Comparison of ENCODE assay signal across 27 cellular contexts in genomic region chr13:108551674-108552073, GRCh38.
"Had no signal": no experiment of that assay in that cellular context is flagged by ENCODE, and none has a peak within 500 bp of the region (broad histone marks: within the 10 kb centered on the region; RNA-seq: fewer than 3 reads in every experiment).

No MANE protein-coding gene starts in this region.

- H3K27me3 ChIP-seq: breast epithelium, heart left ventricle, right atrium auricular region, suprapubic skin, tibial artery, upper lobe of right lung had no signal

- H3K4me2 ChIP-seq: smooth muscle cell had no signal

- H3K27ac ChIP-seq: breast epithelium, heart left ventricle, lower lobe of right lung, right atrium auricular region, suprapubic skin, tibial artery, upper lobe of right lung had no signal

- H3K4me3 ChIP-seq: breast epithelium, heart left ventricle, lower lobe of right lung, mucosa of descending colon, right atrium auricular region, smooth muscle cell, suprapubic skin, tibial artery, upper lobe of right lung had no signal

- H3K27ac Mint-ChIP-seq: activated CD4-positive, alpha-beta T cell treated with anti-CD3 and anti-CD28 coated beads for 36 hours; activated CD8-positive, alpha-beta memory T cell treated with anti-CD3 and anti-CD28 coated beads, Interleukin-2, amount 10 ng/mL, durations not matched to agents 7 days and 5 days; activated CD8-positive, alpha-beta T cell treated with anti-CD3 and anti-CD28 coated beads, Interleukin-2, amount 10 ng/mL, durations not matched to agents 7 days and 5 days; activated naive CD8-positive, alpha-beta T cell; immature natural killer cell; natural killer cell treated with Interleukin-12 subunit alpha and Interleukin-12 subunit beta and Interleukin-15 and Interleukin-18, amount 100 ng/mL, for 72 hours had no signal

- H3K4me1 ChIP-seq: breast epithelium, heart left ventricle, lower lobe of right lung, right atrium auricular region, suprapubic skin, tibial artery, upper lobe of right lung had no signal

- H3K4me3 Mint-ChIP-seq: activated CD4-positive, alpha-beta T cell treated with anti-CD3 and anti-CD28 coated beads for 36 hours; activated CD8-positive, alpha-beta memory T cell treated with anti-CD3 and anti-CD28 coated beads, Interleukin-2, amount 10 ng/mL, durations not matched to agents 7 days and 5 days; activated CD8-positive, alpha-beta T cell treated with anti-CD3 and anti-CD28 coated beads, Interleukin-2, amount 10 ng/mL, durations not matched to agents 7 days and 5 days; activated naive CD8-positive, alpha-beta T cell; central memory CD8-positive, alpha-beta T cell; immature natural killer cell; natural killer cell treated with Interleukin-12 subunit alpha and Interleukin-12 subunit beta and Interleukin-15 and Interleukin-18, amount 100 ng/mL, for 72 hours had no signal

- H3K9me3 ChIP-seq: breast epithelium, lower lobe of right lung, mucosa of descending colon, right atrium auricular region, suprapubic skin, tibial artery, upper lobe of right lung had no signal

- H3K36me3 Mint-ChIP-seq: activated CD8-positive, alpha-beta memory T cell treated with anti-CD3 and anti-CD28 coated beads, Interleukin-2, amount 10 ng/mL, durations not matched to agents 7 days and 5 days; activated naive CD8-positive, alpha-beta T cell had no signal

- ATAC-seq: activated CD4-positive, alpha-beta T cell treated with anti-CD3 and anti-CD28 coated beads for 36 hours; activated CD8-positive, alpha-beta memory T cell treated with anti-CD3 and anti-CD28 coated beads, Interleukin-2, amount 10 ng/mL, durations not matched to agents 7 days and 5 days; activated CD8-positive, alpha-beta T cell treated with anti-CD3 and anti-CD28 coated beads, Interleukin-2, amount 10 ng/mL, durations not matched to agents 7 days and 5 days; heart left ventricle; left lobe of liver; lower lobe of right lung; mucosa of descending colon; natural killer cell treated with Interleukin-12 subunit alpha and Interleukin-12 subunit beta and Interleukin-15 and Interleukin-18, amount 100 ng/mL, for 72 hours; upper lobe of right lung had no signal

- DNase-seq: activated CD4-positive, alpha-beta T cell treated with anti-CD3 and anti-CD28 coated beads for 36 hours; activated CD4-positive, CD25-positive, alpha-beta regulatory T cell; activated CD8-positive, alpha-beta memory T cell treated with anti-CD3 and anti-CD28 coated beads, Interleukin-2, amount 10 ng/mL, durations not matched to agents 7 days and 5 days; activated CD8-positive, alpha-beta T cell treated with anti-CD3 and anti-CD28 coated beads, Interleukin-2, amount 10 ng/mL, durations not matched to agents 7 days and 5 days; activated effector memory CD4-positive, alpha-beta T cell treated with Interleukin-2 at 50 U/mL for 16 hours; activated naive CD4-positive, alpha-beta T cell treated with Interleukin-2 at 50 U/mL for 16 hours; activated T-cell treated with anti-CD3 and anti-CD28 coated beads for 4 hours; aorta; dermis blood vessel endothelial cell; effector CD4-positive, alpha-beta T cell; heart left ventricle; hypothalamus; immature natural killer cell; lower lobe of right lung; mucosa of descending colon; stimulated activated CD4-positive, alpha-beta T cell treated with anti-CD3 and anti-CD28 coated beads, Interleukin-1b, Interleukin-23, amount 100 ng/mL, for 48 hours; stimulated activated naive CD4-positive, alpha-beta T cell; tibial artery; upper lobe of right lung had no signal

- H3K36me3 ChIP-seq: breast epithelium, heart left ventricle, lower lobe of right lung, right atrium auricular region, suprapubic skin, tibial artery, upper lobe of right lung had no signal

- H3K4me1 Mint-ChIP-seq: activated CD4-positive, alpha-beta T cell treated with anti-CD3 and anti-CD28 coated beads for 36 hours; activated CD8-positive, alpha-beta memory T cell treated with anti-CD3 and anti-CD28 coated beads, Interleukin-2, amount 10 ng/mL, durations not matched to agents 7 days and 5 days; central memory CD8-positive, alpha-beta T cell; immature natural killer cell had no signal
